20 cellular contexts compared by ENCODE assay signal in genomic region chr3:191959876-191960418, GRCh38.
DNase-seq lines count a peak whose midpoint lies in the region; ATAC-seq and TF ChIP-seq lines count a peak whose summit lies in the region.
"Had no signal": no experiment of that assay in that cellular context is flagged by ENCODE, and none has a peak within 500 bp of the region (broad histone marks: within the 10 kb centered on the region; RNA-seq: fewer than 3 reads in every experiment).

No MANE protein-coding gene starts in this region.

- H3K4me1 Mint-ChIP-seq in GM23338, result peaks cover 53% of the 10 kb centered on the region
- H3K4me1 Mint-ChIP-seq: activated naive CD8-positive, alpha-beta T cell treated with anti-CD3 and anti-CD28 coated beads, Interleukin-2, amount 50 U/mL, for 24 hours had no signal

- H3K27me3 ChIP-seq in GM23338 (ENCODE audit: insufficient read depth) (no peaks in the 10 kb centered on the region), WERI-Rb-1 (ENCODE audit: insufficient read depth, low read depth, severe bottlenecking) (no peaks in the 10 kb centered on the region)
- H3K27me3 ChIP-seq in effector memory CD4-positive, alpha-beta T cell (replicated peaks; ENCODE audit: control insufficient read depth, insufficient read depth, low read length, poor library complexity, severe bottlenecking), result no peaks in the 10 kb centered on the region
- H3K27me3 ChIP-seq: stomach had no signal

- H4K20me1 ChIP-seq in GM23338 (replicated peaks; ENCODE audit: insufficient read depth), result no peaks in the 10 kb centered on the region

- peaks cover 30% of the 10 kb centered on the region for H3K4me1 ChIP-seq in GM23338 (ENCODE audit: insufficient read depth)
- no peaks in the 10 kb centered on the region for H3K4me1 ChIP-seq in mucosa of descending colon (ENCODE audit: low read depth)
- no peaks in the 10 kb centered on the region for H3K4me1 ChIP-seq in effector memory CD4-positive, alpha-beta T cell (ENCODE audit: control insufficient read depth, insufficient read depth, low read length, poor library complexity, severe bottlenecking)
- H3K4me1 ChIP-seq: stomach had no signal

- intact Hi-C loops in mucosa of descending colon (cut with DNase I, micrococcal nuclease), result no loop called here

- H3K79me2 ChIP-seq in GM23338 (replicated peaks; ENCODE audit: insufficient read depth), result no peaks in the 10 kb centered on the region

- no peaks in the 10 kb centered on the region for H3K36me3 Mint-ChIP-seq in GM23338 (ENCODE audit: low read depth)
- H3K36me3 Mint-ChIP-seq: natural killer cell treated with Interleukin-12 subunit alpha and Interleukin-12 subunit beta and Interleukin-15 and Interleukin-18, amount 100 ng/mL, for 72 hours had no signal

- TF ChIP-seq CTCF in GM23338 (conservative IDR thresholded peaks at IDR 0.05; ENCODE audit: low read depth in 2 of 2) (no peak), WERI-Rb-1 (IDR thresholded peaks at IDR 0.05; ENCODE audit: low read depth, low read length) (no peak), mucosa of descending colon (IDR thresholded peaks at IDR 0.05) (no peak)

- no peak overlapping the region for H3K4me3 ChIP-seq in GM23338
- H3K4me3 ChIP-seq in WERI-Rb-1 (ENCODE audit: low read depth, low read length), result no peak overlapping the region
- H3K4me3 ChIP-seq in mucosa of descending colon, result no peak overlapping the region
- no peak overlapping the region for H3K4me3 ChIP-seq in effector memory CD4-positive, alpha-beta T cell (ENCODE audit: insufficient read depth, low read depth, low read length, poor library complexity, severe bottlenecking)
- H3K4me3 ChIP-seq: lung, stomach had no signal

- no peaks in the 10 kb centered on the region for H3K9me2 ChIP-seq in GM23338 (ENCODE audit: insufficient read depth)

- H3K27ac Mint-ChIP-seq in GM23338, result peak overlapping the region; percentile 66
- H3K27ac Mint-ChIP-seq: activated CD8-positive, alpha-beta T cell treated with anti-CD3 and anti-CD28 coated beads for 36 hours; activated naive CD8-positive, alpha-beta T cell treated with anti-CD3 and anti-CD28 coated beads, Interleukin-2, amount 50 U/mL, for 24 hours; natural killer cell treated with Interleukin-12 subunit alpha and Interleukin-12 subunit beta and Interleukin-15 and Interleukin-18, amount 100 ng/mL, for 72 hours had no signal

- H3K36me3 ChIP-seq in GM23338 (ENCODE audit: insufficient read depth), result no peaks in the 10 kb centered on the region
- no peaks in the 10 kb centered on the region for H3K36me3 ChIP-seq in WERI-Rb-1
- H3K36me3 ChIP-seq in mucosa of descending colon (ENCODE audit: low read depth), result no peaks in the 10 kb centered on the region
- no peaks in the 10 kb centered on the region for H3K36me3 ChIP-seq in effector memory CD4-positive, alpha-beta T cell (ENCODE audit: control insufficient read depth, insufficient read depth, low read length)
- H3K36me3 ChIP-seq: stomach had no signal

- in situ Hi-C loops in Caki2 (cut with HindIII; ENCODE audit: low pct_unique_long_range_greater_than_20kb, low sequenced_read_pairs), result no loop called here

- DNase-seq in Caki2 (ENCODE audit: low read depth) (peak; percentile 65), GM23338 (ENCODE audit: low spot score) (peak; percentile 2), WERI-Rb-1 (no peak), kidney tubule cell (ENCODE audit: low spot score) (peak; percentile 49), mucosa of descending colon (no peak), epidermal melanocyte (ENCODE audit: insufficient read length, low spot score) (no peak)
- DNase-seq in effector memory CD4-positive, alpha-beta T cell, result no peak
- DNase-seq: activated CD8-positive, alpha-beta T cell treated with anti-CD3 and anti-CD28 coated beads for 36 hours; activated naive CD8-positive, alpha-beta T cell treated with anti-CD3 and anti-CD28 coated beads, Interleukin-2, amount 50 U/mL, for 24 hours; C1 segment of cervical spinal cord; central memory CD4-positive, alpha-beta T cell; foreskin melanocyte; H7; MM.1S; NCI-H187; NCI-H524; stomach had no signal

- peak; percentile 65 for ATAC-seq in GM23338
- no peak for ATAC-seq in mucosa of descending colon
- ATAC-seq in HG03457 (IDR thresholded peaks at IDR 0.05; ENCODE audit: unreplicated experiment), result no peak
- ATAC-seq: activated CD8-positive, alpha-beta T cell treated with anti-CD3 and anti-CD28 coated beads for 36 hours; activated naive CD8-positive, alpha-beta T cell treated with anti-CD3 and anti-CD28 coated beads, Interleukin-2, amount 50 U/mL, for 24 hours; natural killer cell treated with Interleukin-12 subunit alpha and Interleukin-12 subunit beta and Interleukin-15 and Interleukin-18, amount 100 ng/mL, for 72 hours had no signal

- peaks cover 2% of the 10 kb centered on the region for H3K27me3 Mint-ChIP-seq in GM23338 (ENCODE audit: insufficient read depth, low read depth, poor library complexity)
- H3K27me3 Mint-ChIP-seq: activated CD8-positive, alpha-beta T cell treated with anti-CD3 and anti-CD28 coated beads for 36 hours; activated naive CD8-positive, alpha-beta T cell treated with anti-CD3 and anti-CD28 coated beads, Interleukin-2, amount 50 U/mL, for 24 hours; natural killer cell treated with Interleukin-12 subunit alpha and Interleukin-12 subunit beta and Interleukin-15 and Interleukin-18, amount 100 ng/mL, for 72 hours had no signal

- no peak overlapping the region for H3K4me3 Mint-ChIP-seq in GM23338
- H3K4me3 Mint-ChIP-seq: activated CD8-positive, alpha-beta T cell treated with anti-CD3 and anti-CD28 coated beads for 36 hours; activated naive CD8-positive, alpha-beta T cell treated with anti-CD3 and anti-CD28 coated beads, Interleukin-2, amount 50 U/mL, for 24 hours; natural killer cell treated with Interleukin-12 subunit alpha and Interleukin-12 subunit beta and Interleukin-15 and Interleukin-18, amount 100 ng/mL, for 72 hours had no signal

- peak overlapping the region; percentile 24; the same call in 1 of the 2 replicates for H2AFZ ChIP-seq in GM23338

- H3K9me3 Mint-ChIP-seq in GM23338, result no peaks in the 10 kb centered on the region
- H3K9me3 Mint-ChIP-seq: activated naive CD8-positive, alpha-beta T cell treated with anti-CD3 and anti-CD28 coated beads, Interleukin-2, amount 50 U/mL, for 24 hours had no signal

- H3K4me2 ChIP-seq in GM23338, result peak overlapping the region; percentile 7; the same call in 1 of the 2 replicates

- H3K9me3 ChIP-seq in WERI-Rb-1 (ENCODE audit: severe bottlenecking), result no peaks in the 10 kb centered on the region
- no peaks in the 10 kb centered on the region for H3K9me3 ChIP-seq in mucosa of descending colon
- no peaks in the 10 kb centered on the region for H3K9me3 ChIP-seq in effector memory CD4-positive, alpha-beta T cell (ENCODE audit: control insufficient read depth, low read length)
- H3K9me3 ChIP-seq: stomach had no signal

- no peak overlapping the region for H3K27ac ChIP-seq in GM23338 (ENCODE audit: low read depth)
- peak overlapping the region; percentile 5 for H3K27ac ChIP-seq in WERI-Rb-1
- H3K27ac ChIP-seq in effector memory CD4-positive, alpha-beta T cell (ENCODE audit: insufficient read depth, low read length, poor library complexity, severe bottlenecking), result no peak overlapping the region
- H3K27ac ChIP-seq: stomach had no signal

- no peaks in the 10 kb centered on the region for H3F3A ChIP-seq in GM23338 (replicated peaks; ENCODE audit: low read depth)

TF ChIP-seq in GM23338, 12 proteins besides CTCF, POLR2A, EP300 and RAD21:
- TF ChIP-seq POLR2AphosphoS5 (IDR thresholded peaks at IDR 0.05; ENCODE audit: low read depth), result no peak
- no peak for TF ChIP-seq EZH2 (IDR thresholded peaks at IDR 0.05; ENCODE audit: low read depth, unreplicated experiment)
TF ChIP-seq in GM23338: peak in this region for 0.

Comparison
In these comparisons a context has a peak if more than half of its experiments do, and no peak if none do; other contexts are left out.
1. DNase-seq: peak in Caki2 (single experiment), GM23338 (single experiment) and kidney tubule cell (single experiment); none in WERI-Rb-1 (single experiment), mucosa of descending colon (0 of 3), effector memory CD4-positive, alpha-beta T cell (0 of 3) and epidermal melanocyte (single experiment).